8 cellular contexts compared by ENCODE assay signal in genomic region chr7:93902777-93903423, GRCh38. TPM values are rescaled to one million over a fixed set of nuclear protein-coding genes. Genes with fewer than 3 reads are reported as not detected.
A peak's percentile ranks its signal among the peaks of the same experiment; 100 is the strongest.
DNase-seq lines count a peak whose midpoint lies in the region; ATAC-seq, FAIRE-seq and TF ChIP-seq lines count a peak whose summit lies in the region.

No MANE protein-coding gene starts in this region.

- intact Hi-C loops in lower lobe of right lung (cut with DNase I) = loop anchor here (10.0 kb wide), 1 partner anchor 182 kb away; no protein-coding TSS in a partner anchor

- H3K36me3 ChIP-seq in lower lobe of right lung = no peaks in the 10 kb centered on the region
- H3K36me3 ChIP-seq in effector memory CD4-positive, alpha-beta T cell (ENCODE audit: control insufficient read depth, insufficient read depth, low read length) = no peaks in the 10 kb centered on the region

- H3K27ac ChIP-seq in lower lobe of right lung = no peak overlapping the region
- no peak overlapping the region for H3K27ac ChIP-seq in effector memory CD4-positive, alpha-beta T cell (ENCODE audit: insufficient read depth, low read length, poor library complexity, severe bottlenecking)

- no peak for TF ChIP-seq POLR2A in GM12892 (IDR thresholded peaks at IDR 0.05; ENCODE audit: low read depth, low read length)

- peak; percentile 67 to 81 for TF ChIP-seq CTCF in brain (conservative IDR thresholded peaks at IDR 0.05)
- peak; percentile 81 for TF ChIP-seq CTCF in lower lobe of right lung (IDR thresholded peaks at IDR 0.05)

- H3K4me3 ChIP-seq in lower lobe of right lung = no peak overlapping the region
- H3K4me3 ChIP-seq in effector memory CD4-positive, alpha-beta T cell (ENCODE audit: insufficient read depth, low read depth, low read length, poor library complexity, severe bottlenecking) = no peak overlapping the region

- H3K4me1 ChIP-seq in lower lobe of right lung = no peaks in the 10 kb centered on the region
- no peaks in the 10 kb centered on the region for H3K4me1 ChIP-seq in effector memory CD4-positive, alpha-beta T cell (ENCODE audit: control insufficient read depth, insufficient read depth, low read length, poor library complexity, severe bottlenecking)

- H3K36me3 Mint-ChIP-seq in brain = no peaks in the 10 kb centered on the region
- no peaks in the 10 kb centered on the region for H3K36me3 Mint-ChIP-seq in stimulated activated memory B cell treated with anti-CD40 and anti-IgM and Interleukin-4, amounts not matched to agents 10 μg/mL and 1 μg/mL and 100 μg/mL, for 72 hours

- no peak overlapping the region for H3K4me3 Mint-ChIP-seq in brain
- H3K4me3 Mint-ChIP-seq in stimulated activated memory B cell treated with anti-CD40 and anti-IgM and Interleukin-4, amounts not matched to agents 10 μg/mL and 1 μg/mL and 100 μg/mL, for 72 hours = no peak overlapping the region

- peak; percentile 46 to 53 for ATAC-seq in lower lobe of right lung
- no peak for ATAC-seq in stimulated activated memory B cell treated with anti-CD40 and anti-IgM and Interleukin-4, amounts not matched to agents 10 μg/mL and 1 μg/mL and 100 μg/mL, for 72 hours

- no peak for FAIRE-seq in GM12892 (lab: Jason Lieb, UNC)

- DNase-seq in NCI-H2081 (lab: John Stamatoyannopoulos, UW) (peak; percentile 32 to 52), NCI-H2081 treated with DMSO at 0.1 percent for 48 hours (lab: John Stamatoyannopoulos, UW) (no peak), NAMALWA (ENCODE audit: low spot score) (peak; percentile 53), lower lobe of right lung (no peak), GM12892 (ENCODE audit: insufficient read length) (no peak)
- no peak for DNase-seq in effector memory CD4-positive, alpha-beta T cell

- H3K27ac Mint-ChIP-seq in brain = no peak overlapping the region
- H3K27ac Mint-ChIP-seq in stimulated activated memory B cell treated with anti-CD40 and anti-IgM and Interleukin-4, amounts not matched to agents 10 μg/mL and 1 μg/mL and 100 μg/mL, for 72 hours = no peak overlapping the region

- peaks cover 16% of the 10 kb centered on the region for H3K27me3 Mint-ChIP-seq in brain
- H3K27me3 Mint-ChIP-seq in stimulated activated memory B cell treated with anti-CD40 and anti-IgM and Interleukin-4, amounts not matched to agents 10 μg/mL and 1 μg/mL and 100 μg/mL, for 72 hours = peaks cover 20% of the 10 kb centered on the region

- H3K27me3 ChIP-seq in lower lobe of right lung (ENCODE audit: low read depth) = no peaks in the 10 kb centered on the region
- no peaks in the 10 kb centered on the region for H3K27me3 ChIP-seq in effector memory CD4-positive, alpha-beta T cell (replicated peaks; ENCODE audit: control insufficient read depth, insufficient read depth, low read length, poor library complexity, severe bottlenecking)

- no peaks in the 10 kb centered on the region for H3K4me1 Mint-ChIP-seq in brain
- no peaks in the 10 kb centered on the region for H3K4me1 Mint-ChIP-seq in stimulated activated memory B cell treated with anti-CD40 and anti-IgM and Interleukin-4, amounts not matched to agents 10 μg/mL and 1 μg/mL and 100 μg/mL, for 72 hours

- H3K9me3 Mint-ChIP-seq in brain = no peaks in the 10 kb centered on the region
- no peaks in the 10 kb centered on the region for H3K9me3 Mint-ChIP-seq in stimulated activated memory B cell treated with anti-CD40 and anti-IgM and Interleukin-4, amounts not matched to agents 10 μg/mL and 1 μg/mL and 100 μg/mL, for 72 hours

- no peaks in the 10 kb centered on the region for H3K9me3 ChIP-seq in lower lobe of right lung
- H3K9me3 ChIP-seq in effector memory CD4-positive, alpha-beta T cell (ENCODE audit: control insufficient read depth, low read length) = no peaks in the 10 kb centered on the region

RNA-seq across cellular contexts. Expression of gene GNGT1, which starts 3.5 kb away (rescaled TPM):
- not detected for polyA plus RNA-seq in brain (ENCODE audit: insufficient read depth, low read depth, low replicate concordance)
- total RNA-seq in lower lobe of right lung = not detected
- not detected for polyA plus RNA-seq in GM12892 (2012; ENCODE audit: missing spikeins)

RNA-seq across cellular contexts. Expression of gene TFPI2, which starts 12.3 kb away (rescaled TPM):
- 0.22 TPM for polyA plus RNA-seq in brain (ENCODE audit: insufficient read depth, low read depth, low replicate concordance)
- 1.9 TPM for total RNA-seq in lower lobe of right lung
- 0.51 TPM for polyA plus RNA-seq in GM12892 (2012; ENCODE audit: missing spikeins)

RNA-seq across cellular contexts. Expression of gene GNG11, which starts 18.6 kb away (rescaled TPM):
- 6.1 TPM for polyA plus RNA-seq in brain (ENCODE audit: insufficient read depth, low read depth, low replicate concordance)
- 23.2 TPM for total RNA-seq in lower lobe of right lung
- 0.30 TPM for polyA plus RNA-seq in GM12892 (2012; ENCODE audit: missing spikeins)

Comparison
In these comparisons a context has a peak if more than half of its experiments do, and no peak if none do; other contexts are left out.
1. DNase-seq: peak in NCI-H2081 (2 of 2) and NAMALWA (single experiment); none in NCI-H2081 treated with DMSO at 0.1 percent for 48 hours (single experiment), lower lobe of right lung (single experiment), effector memory CD4-positive, alpha-beta T cell (0 of 3) and GM12892 (single experiment).